In the genomic region with DNA sequence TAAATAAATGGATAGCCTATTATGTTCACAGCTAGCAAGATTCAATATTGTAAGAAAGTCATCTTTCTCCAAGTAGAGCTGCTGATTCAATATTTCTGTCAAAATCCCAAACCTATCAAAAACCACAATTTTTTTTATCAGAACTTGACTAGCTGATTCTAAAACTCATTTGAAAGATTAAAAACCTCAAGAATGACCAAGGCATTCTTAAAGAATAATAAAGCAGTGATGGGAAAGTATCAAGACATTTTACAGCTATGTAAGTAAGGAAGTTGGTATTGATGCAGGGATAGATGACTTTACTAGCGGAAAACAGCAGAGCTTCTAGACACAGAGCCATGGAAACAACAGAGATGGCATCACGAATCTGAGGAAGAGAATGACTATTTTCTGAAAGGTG, we compare ENCODE assay signal across 30 cellular contexts.
"Had no signal": no experiment of that assay in that cellular context is flagged by ENCODE, and none has a peak within 500 bp of the region (broad histone marks: within the 10 kb centered on the region; RNA-seq: fewer than 3 reads in every experiment).

No MANE protein-coding gene starts in this region.

- H3K4me3 ChIP-seq: colonic mucosa, esophagus squamous epithelium, gastrocnemius medialis, heart left ventricle had no signal

- H3K4me1 Mint-ChIP-seq: activated T-helper 17 cell treated with anti-CD3 and anti-CD28 coated beads, Interleukin-2, amount 50 U/mL, for 72 hours had no signal

- H3K27me3 Mint-ChIP-seq: activated B cell treated with CpG ODN at 0.5 μM for 24 hours; activated CD8-positive, alpha-beta T cell treated with anti-CD3 and anti-CD28 coated beads for 36 hours; activated naive CD8-positive, alpha-beta T cell; activated T-helper 17 cell treated with anti-CD3 and anti-CD28 coated beads, Interleukin-2, amount 50 U/mL, for 72 hours; central memory CD8-positive, alpha-beta T cell; T-helper 17 cell had no signal

- H3K9me3 Mint-ChIP-seq: activated B cell treated with CpG ODN at 0.5 μM for 24 hours; central memory CD8-positive, alpha-beta T cell had no signal

- ATAC-seq: activated CD4-positive, CD25-positive, alpha-beta regulatory T cell treated with anti-CD3 and anti-CD28 coated beads, Interleukin-2, amount 50 U/mL, for 24 hours; activated CD8-positive, alpha-beta T cell treated with anti-CD3 and anti-CD28 coated beads for 36 hours; activated T-cell treated with anti-CD3 and anti-CD28 coated beads, Interleukin-2, amount 50 U/mL, for 4 hours; activated T-helper 17 cell treated with anti-CD3 and anti-CD28 coated beads, Interleukin-2, amount 50 U/mL, for 72 hours; gastrocnemius medialis; heart left ventricle; T-helper 17 cell had no signal

- DNase-seq: activated B cell treated with CpG ODN at 0.5 μM for 24 hours; activated CD4-positive, alpha-beta T cell treated with anti-CD3 and anti-CD28 coated beads for 48 hours; activated CD4-positive, alpha-beta T cell treated with anti-CD3 and anti-CD28 coated beads, Interleukin-2, amount 50 U/mL, for 1 hour; activated CD4-positive, alpha-beta T cell treated with anti-CD3 and anti-CD28 coated beads, Interleukin-2, amount 50 U/mL, for 48 hours; activated CD8-positive, alpha-beta memory T cell treated with anti-CD3 and anti-CD28 coated beads for 24 hours; activated CD8-positive, alpha-beta T cell treated with anti-CD3 and anti-CD28 coated beads for 36 hours; activated effector memory CD4-positive, alpha-beta T cell treated with Interleukin-2 at 50 U/mL for 16 hours; activated gamma-delta T cell treated with Interleukin-2 at 50 U/mL for 16 hours; activated naive CD4-positive, alpha-beta T cell treated with anti-CD3 and anti-CD28 coated beads, Interleukin-2, amount 50 U/mL, for 16 hours; activated naive CD4-positive, alpha-beta T cell treated with Interleukin-2 at 50 U/mL for 16 hours; activated T-cell treated with anti-CD3 and anti-CD28 coated beads, Interleukin-2, amount 50 U/mL, for 4 hours; amygdala; aorta; brain microvascular endothelial cell; colonic mucosa; effector CD8-positive, alpha-beta T cell; esophagus squamous epithelium; foreskin fibroblast; gastrocnemius medialis; glutamatergic neuron; heart left ventricle; T-helper 1 cell; T-helper 17 cell; T1000; WERI-Rb-1 had no signal

- H3K27ac Mint-ChIP-seq: activated B cell treated with CpG ODN at 0.5 μM for 24 hours; activated CD8-positive, alpha-beta T cell treated with anti-CD3 and anti-CD28 coated beads for 36 hours; activated naive CD8-positive, alpha-beta T cell; activated T-helper 17 cell treated with anti-CD3 and anti-CD28 coated beads, Interleukin-2, amount 50 U/mL, for 72 hours; T-helper 17 cell; T-helper 2 cell treated with Interferon-gamma antibody and Interleukin-4, amounts not matched to agents 5 μg/mL and 100 μg/mL, for 36 hours had no signal

- H3K4me3 Mint-ChIP-seq: activated B cell treated with CpG ODN at 0.5 μM for 24 hours; activated CD8-positive, alpha-beta T cell treated with anti-CD3 and anti-CD28 coated beads for 36 hours; activated naive CD8-positive, alpha-beta T cell; activated T-cell treated with anti-CD3 and anti-CD28 coated beads, Interleukin-2, amount 50 U/mL, for 4 hours; activated T-helper 17 cell treated with anti-CD3 and anti-CD28 coated beads, Interleukin-2, amount 50 U/mL, for 72 hours; central memory CD8-positive, alpha-beta T cell; T-helper 17 cell; T-helper 2 cell treated with Interferon-gamma antibody and Interleukin-4, amounts not matched to agents 5 μg/mL and 100 μg/mL, for 36 hours had no signal
